Comparison of ENCODE assay signal across 1 cellular context in genomic region chr9:134843740-134844139, GRCh38.
TF ChIP-seq lines count a peak whose summit lies in the region.

No MANE protein-coding gene starts in this region.

TF ChIP-seq in H1, 55 proteins besides CTCF, POLR2A, EP300 and RAD21:
- no peak for TF ChIP-seq SP4 (IDR thresholded peaks at IDR 0.05; ENCODE audit: low read length)
- no peak for TF ChIP-seq POU5F1 (IDR thresholded peaks at IDR 0.05; ENCODE audit: low read depth, low read length)
- TF ChIP-seq SUZ12 (IDR thresholded peaks at IDR 0.05; ENCODE audit: low read length) = no peak
- no peak for TF ChIP-seq RBBP5 (IDR thresholded peaks at IDR 0.05; ENCODE audit: borderline replicate concordance, low read depth, low read length)
- no peak for TF ChIP-seq SP1 (IDR thresholded peaks at IDR 0.05; ENCODE audit: low read depth, low read length)
- no peak for TF ChIP-seq TCF12 (IDR thresholded peaks at IDR 0.05; ENCODE audit: low read depth, low read length)
- TF ChIP-seq POLR2AphosphoS5 (IDR thresholded peaks at IDR 0.05; ENCODE audit: low read depth, low read length) = no peak
- no peak for TF ChIP-seq EGR1 (IDR thresholded peaks at IDR 0.05; ENCODE audit: borderline replicate concordance, low read depth, low read length)
- no peak for TF ChIP-seq GABPA (IDR thresholded peaks at IDR 0.05; ENCODE audit: borderline replicate concordance, insufficient read depth, low read length)
- no peak for TF ChIP-seq BRCA1 (IDR thresholded peaks at IDR 0.05; ENCODE audit: low read depth, low read length)
- TF ChIP-seq SIN3A (conservative IDR thresholded peaks at IDR 0.05 in 1 of 2, IDR thresholded peaks at IDR 0.05 in 1 of 2; ENCODE audit: low read depth in 1 of 2, low read length in 2 of 2) = no peak
- no peak for TF ChIP-seq EZH2 (IDR thresholded peaks at IDR 0.05; ENCODE audit: low read depth, low read length, severe bottlenecking)
- no peak for TF ChIP-seq YY1 (IDR thresholded peaks at IDR 0.05; ENCODE audit: low read depth, low read length)
- TF ChIP-seq, protein P1, sequence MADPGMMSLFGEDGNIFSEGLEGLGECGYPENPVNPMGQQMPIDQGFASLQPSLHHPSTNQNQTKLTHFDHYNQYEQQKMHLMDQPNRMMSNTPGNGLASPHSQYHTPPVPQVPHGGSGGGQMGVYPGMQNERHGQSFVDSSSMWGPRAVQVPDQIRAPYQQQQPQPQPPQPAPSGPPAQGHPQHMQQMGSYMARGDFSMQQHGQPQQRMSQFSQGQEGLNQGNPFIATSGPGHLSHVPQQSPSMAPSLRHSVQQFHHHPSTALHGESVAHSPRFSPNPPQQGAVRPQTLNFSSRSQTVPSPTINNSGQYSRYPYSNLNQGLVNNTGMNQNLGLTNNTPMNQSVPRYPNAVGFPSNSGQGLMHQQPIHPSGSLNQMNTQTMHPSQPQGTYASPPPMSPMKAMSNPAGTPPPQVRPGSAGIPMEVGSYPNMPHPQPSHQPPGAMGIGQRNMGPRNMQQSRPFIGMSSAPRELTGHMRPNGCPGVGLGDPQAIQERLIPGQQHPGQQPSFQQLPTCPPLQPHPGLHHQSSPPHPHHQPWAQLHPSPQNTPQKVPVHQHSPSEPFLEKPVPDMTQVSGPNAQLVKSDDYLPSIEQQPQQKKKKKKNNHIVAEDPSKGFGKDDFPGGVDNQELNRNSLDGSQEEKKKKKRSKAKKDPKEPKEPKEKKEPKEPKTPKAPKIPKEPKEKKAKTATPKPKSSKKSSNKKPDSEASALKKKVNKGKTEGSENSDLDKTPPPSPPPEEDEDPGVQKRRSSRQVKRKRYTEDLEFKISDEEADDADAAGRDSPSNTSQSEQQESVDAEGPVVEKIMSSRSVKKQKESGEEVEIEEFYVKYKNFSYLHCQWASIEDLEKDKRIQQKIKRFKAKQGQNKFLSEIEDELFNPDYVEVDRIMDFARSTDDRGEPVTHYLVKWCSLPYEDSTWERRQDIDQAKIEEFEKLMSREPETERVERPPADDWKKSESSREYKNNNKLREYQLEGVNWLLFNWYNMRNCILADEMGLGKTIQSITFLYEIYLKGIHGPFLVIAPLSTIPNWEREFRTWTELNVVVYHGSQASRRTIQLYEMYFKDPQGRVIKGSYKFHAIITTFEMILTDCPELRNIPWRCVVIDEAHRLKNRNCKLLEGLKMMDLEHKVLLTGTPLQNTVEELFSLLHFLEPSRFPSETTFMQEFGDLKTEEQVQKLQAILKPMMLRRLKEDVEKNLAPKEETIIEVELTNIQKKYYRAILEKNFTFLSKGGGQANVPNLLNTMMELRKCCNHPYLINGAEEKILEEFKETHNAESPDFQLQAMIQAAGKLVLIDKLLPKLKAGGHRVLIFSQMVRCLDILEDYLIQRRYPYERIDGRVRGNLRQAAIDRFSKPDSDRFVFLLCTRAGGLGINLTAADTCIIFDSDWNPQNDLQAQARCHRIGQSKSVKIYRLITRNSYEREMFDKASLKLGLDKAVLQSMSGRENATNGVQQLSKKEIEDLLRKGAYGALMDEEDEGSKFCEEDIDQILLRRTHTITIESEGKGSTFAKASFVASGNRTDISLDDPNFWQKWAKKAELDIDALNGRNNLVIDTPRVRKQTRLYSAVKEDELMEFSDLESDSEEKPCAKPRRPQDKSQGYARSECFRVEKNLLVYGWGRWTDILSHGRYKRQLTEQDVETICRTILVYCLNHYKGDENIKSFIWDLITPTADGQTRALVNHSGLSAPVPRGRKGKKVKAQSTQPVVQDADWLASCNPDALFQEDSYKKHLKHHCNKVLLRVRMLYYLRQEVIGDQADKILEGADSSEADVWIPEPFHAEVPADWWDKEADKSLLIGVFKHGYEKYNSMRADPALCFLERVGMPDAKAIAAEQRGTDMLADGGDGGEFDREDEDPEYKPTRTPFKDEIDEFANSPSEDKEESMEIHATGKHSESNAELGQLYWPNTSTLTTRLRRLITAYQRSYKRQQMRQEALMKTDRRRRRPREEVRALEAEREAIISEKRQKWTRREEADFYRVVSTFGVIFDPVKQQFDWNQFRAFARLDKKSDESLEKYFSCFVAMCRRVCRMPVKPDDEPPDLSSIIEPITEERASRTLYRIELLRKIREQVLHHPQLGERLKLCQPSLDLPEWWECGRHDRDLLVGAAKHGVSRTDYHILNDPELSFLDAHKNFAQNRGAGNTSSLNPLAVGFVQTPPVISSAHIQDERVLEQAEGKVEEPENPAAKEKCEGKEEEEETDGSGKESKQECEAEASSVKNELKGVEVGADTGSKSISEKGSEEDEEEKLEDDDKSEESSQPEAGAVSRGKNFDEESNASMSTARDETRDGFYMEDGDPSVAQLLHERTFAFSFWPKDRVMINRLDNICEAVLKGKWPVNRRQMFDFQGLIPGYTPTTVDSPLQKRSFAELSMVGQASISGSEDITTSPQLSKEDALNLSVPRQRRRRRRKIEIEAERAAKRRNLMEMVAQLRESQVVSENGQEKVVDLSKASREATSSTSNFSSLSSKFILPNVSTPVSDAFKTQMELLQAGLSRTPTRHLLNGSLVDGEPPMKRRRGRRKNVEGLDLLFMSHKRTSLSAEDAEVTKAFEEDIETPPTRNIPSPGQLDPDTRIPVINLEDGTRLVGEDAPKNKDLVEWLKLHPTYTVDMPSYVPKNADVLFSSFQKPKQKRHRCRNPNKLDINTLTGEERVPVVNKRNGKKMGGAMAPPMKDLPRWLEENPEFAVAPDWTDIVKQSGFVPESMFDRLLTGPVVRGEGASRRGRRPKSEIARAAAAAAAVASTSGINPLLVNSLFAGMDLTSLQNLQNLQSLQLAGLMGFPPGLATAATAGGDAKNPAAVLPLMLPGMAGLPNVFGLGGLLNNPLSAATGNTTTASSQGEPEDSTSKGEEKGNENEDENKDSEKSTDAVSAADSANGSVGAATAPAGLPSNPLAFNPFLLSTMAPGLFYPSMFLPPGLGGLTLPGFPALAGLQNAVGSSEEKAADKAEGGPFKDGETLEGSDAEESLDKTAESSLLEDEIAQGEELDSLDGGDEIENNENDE (IDR thresholded peaks at IDR 0.05; ENCODE audit: insufficient replicate concordance, low read length) = no peak
- no peak for TF ChIP-seq RFX5 (IDR thresholded peaks at IDR 0.05; ENCODE audit: borderline replicate concordance, low read depth, low read length)
- TF ChIP-seq TAF7 (optimal IDR thresholded peaks at IDR 0.05; ENCODE audit: borderline replicate concordance, low read depth, low read length) = no peak
TF ChIP-seq in H1: peak in this region for 0.
